Comparison of ENCODE assay signal across 13 cellular contexts in the genomic region with DNA sequence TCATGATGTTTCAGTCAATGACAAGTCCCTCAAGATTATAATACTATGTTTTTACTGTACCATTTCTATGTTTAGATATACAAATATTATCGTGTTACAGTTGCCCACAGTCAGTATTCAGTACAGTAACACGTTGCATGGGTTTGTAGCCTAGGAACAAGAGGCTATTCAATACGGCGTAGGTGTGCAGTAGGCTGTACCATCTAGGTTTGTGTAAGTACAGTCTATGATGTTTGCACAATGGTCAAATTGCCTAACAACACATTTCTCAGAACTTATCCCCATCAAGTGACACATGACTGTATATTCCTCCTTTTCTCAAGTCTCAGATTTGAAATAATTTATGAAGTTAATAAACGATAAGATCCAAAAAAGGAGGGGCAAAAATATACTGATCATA.
"Had no signal": no experiment of that assay in that cellular context is flagged by ENCODE, and none has a peak within 500 bp of the region (broad histone marks: within the 10 kb centered on the region; RNA-seq: fewer than 3 reads in every experiment).

No MANE protein-coding gene starts in this region.

- H3K4me1 ChIP-seq: pancreas, testis had no signal

- H3K27me3 ChIP-seq: cardiac muscle cell, heart right ventricle, pancreas, testis had no signal

- ATAC-seq: activated T-cell treated with anti-CD3 and anti-CD28 coated beads, Interleukin-2, amount 50 U/mL, for 4 hours had no signal

- H3K36me3 ChIP-seq: cardiac muscle cell had no signal

- DNase-seq: activated CD4-positive, alpha-beta T cell treated with anti-CD3 and anti-CD28 coated beads for 1 hour; activated CD4-positive, alpha-beta T cell treated with anti-CD3 and anti-CD28 coated beads, Interleukin-2, amount 50 U/mL, for 48 hours; activated CD8-positive, alpha-beta memory T cell treated with anti-CD3 and anti-CD28 coated beads, Interleukin-2, amount 10 ng/mL, durations not matched to agents 7 days and 5 days; activated T-cell treated with anti-CD3 and anti-CD28 coated beads, Interleukin-2, amount 50 U/mL, for 4 hours; heart right ventricle; islet precursor cell; mesendoderm; pancreas; stimulated activated CD4-positive, alpha-beta T cell treated with anti-CD3 and anti-CD28 coated beads, Interleukin-4, amount 100 ng/mL, for 24 hours; stimulated activated naive CD8-positive, alpha-beta T cell treated with anti-CD3 and anti-CD28 coated beads, Interleukin-15, amount 100 ng/mL, for 72 hours; T-helper 9 cell; testis had no signal

- H3K4me3 ChIP-seq: cardiac muscle cell, heart right ventricle, pancreas, testis had no signal

- H3K9me3 ChIP-seq: heart right ventricle, pancreas, testis had no signal

- H3K27ac ChIP-seq: cardiac muscle cell, pancreas, testis had no signal
